Comparison of ENCODE assay signal across 13 cellular contexts in the genomic region with DNA sequence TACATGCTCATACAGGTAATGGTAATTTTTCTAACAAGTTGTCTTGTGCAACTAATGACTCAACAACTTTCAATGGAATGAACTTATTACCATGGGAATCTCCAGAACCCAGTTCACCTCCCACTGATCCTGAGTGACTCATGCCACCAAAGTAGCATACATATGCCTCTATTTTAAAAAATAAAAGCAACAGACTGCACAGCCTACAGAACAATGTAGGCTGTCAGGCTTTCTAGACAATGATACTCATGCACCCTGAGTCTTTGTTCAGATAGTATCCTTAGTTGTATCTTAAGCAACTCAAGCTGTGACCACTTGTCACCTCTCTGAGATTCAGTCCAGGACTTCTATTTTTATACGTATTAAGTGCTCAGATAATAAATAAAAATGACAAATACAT.
DNase-seq lines count a peak whose midpoint lies in the region; ATAC-seq and TF ChIP-seq lines count a peak whose summit lies in the region.
"Had no signal": no experiment of that assay in that cellular context is flagged by ENCODE, and none has a peak within 500 bp of the region (broad histone marks: within the 10 kb centered on the region; RNA-seq: fewer than 3 reads in every experiment).

No MANE protein-coding gene starts in this region.

- peak; percentile 51 for DNase-seq in GM03348 (ENCODE audit: low spot score)
- peak; percentile 61 for DNase-seq in RWPE2 (ENCODE audit: low spot score)
- DNase-seq in fibroblast of lung (ENCODE audit: low read depth in 2 of 2): peak; percentile 50 to 93
- peak; percentile 99 for DNase-seq in renal cortical epithelial cell (ENCODE audit: low read depth)
- no peak for DNase-seq in erythroblast (lab: John Stamatoyannopoulos, UW)
- no peak for DNase-seq in DMS79 (lab: John Stamatoyannopoulos, UW)
- no peak for DNase-seq in SKM-1 treated with dmso at 0.1 percent for 144 hours (lab: John Stamatoyannopoulos, UW; ENCODE audit: unreplicated experiment)
- DNase-seq: NCI-H1930, retina, T-helper 1 cell had no signal

- TF ChIP-seq CTCF in RWPE2 (IDR thresholded peaks at IDR 0.05; ENCODE audit: poor library complexity, severe bottlenecking): no peak
- TF ChIP-seq CTCF in fibroblast of lung (conservative IDR thresholded peaks at IDR 0.05 in 1 of 2, IDR thresholded peaks at IDR 0.05 in 1 of 2; ENCODE audit: low read depth in 1 of 2, low read length in 2 of 2): no peak

- H3K9me3 ChIP-seq in RWPE2 (ENCODE audit: severe bottlenecking) (no peaks in the 10 kb centered on the region), fibroblast of lung (ENCODE audit: control insufficient read depth, insufficient read depth, low read depth, low read length) (no peaks in the 10 kb centered on the region)
- H3K9me3 ChIP-seq: thoracic aorta had no signal

- no peaks in the 10 kb centered on the region for H4K20me1 ChIP-seq in fibroblast of lung (ENCODE audit: control insufficient read depth, extremely low read depth, insufficient read depth, low read length)

- H3K4me1 ChIP-seq in RWPE2 (ENCODE audit: insufficient read depth, poor library complexity, severe bottlenecking): peaks cover 18% of the 10 kb centered on the region
- peaks cover 2% of the 10 kb centered on the region for H3K4me1 ChIP-seq in fibroblast of lung (ENCODE audit: control insufficient read depth, extremely low read depth, insufficient read depth, low read length)

- H3K27ac ChIP-seq in RWPE2 (ENCODE audit: poor library complexity, severe bottlenecking) (peak overlapping the region; percentile 49), fibroblast of lung (ENCODE audit: insufficient read depth, low read length) (no peak overlapping the region)
- H3K27ac ChIP-seq: coronary artery, thoracic aorta had no signal

- peak; percentile 100 for ATAC-seq in RWPE2 (ENCODE audit: low read depth)
- ATAC-seq: K562 had no signal

- H3K36me3 ChIP-seq in RWPE2 (ENCODE audit: low read depth) (no peaks in the 10 kb centered on the region), fibroblast of lung (ENCODE audit: control insufficient read depth, insufficient read depth, low read length) (no peaks in the 10 kb centered on the region)
- H3K36me3 ChIP-seq: thoracic aorta had no signal

- no peak for TF ChIP-seq POLR2A in erythroblast (IDR thresholded peaks at IDR 0.05; ENCODE audit: low read length)

- H3K4me3 ChIP-seq in RWPE2 (ENCODE audit: severe bottlenecking) (no peak overlapping the region), fibroblast of lung (replicated peaks in 1 of 4; ENCODE audit: control extremely low read depth in 1 of 4, insufficient read depth in 1 of 4, low read depth in 3 of 4, low read length in 4 of 4) (no peak overlapping the region)
- H3K4me3 ChIP-seq: coronary artery, K562, thoracic aorta had no signal

- H3K9ac ChIP-seq in fibroblast of lung (ENCODE audit: insufficient read depth, low read length): no peak overlapping the region

- no peak overlapping the region for H3K4me2 ChIP-seq in fibroblast of lung (ENCODE audit: extremely low read depth, insufficient read depth, low read length)

- H3K79me2 ChIP-seq in fibroblast of lung (ENCODE audit: control insufficient read depth, insufficient read depth, low read length): no peaks in the 10 kb centered on the region

- no peak overlapping the region for H2AFZ ChIP-seq in fibroblast of lung (ENCODE audit: low read length)

- H3K27me3 ChIP-seq in RWPE2 (ENCODE audit: insufficient read depth, poor library complexity, severe bottlenecking) (no peaks in the 10 kb centered on the region), fibroblast of lung (ENCODE audit: control insufficient read depth, insufficient read depth, low read length) (no peaks in the 10 kb centered on the region)

Comparison
In these comparisons a context has a peak if more than half of its experiments do, and no peak if none do; other contexts are left out.
1. DNase-seq: peak in GM03348 (single experiment), RWPE2 (single experiment), fibroblast of lung (2 of 2) and renal cortical epithelial cell (single experiment); none in erythroblast (0 of 2), DMS79 (single experiment) and SKM-1 treated with dmso at 0.1 percent for 144 hours (single experiment).